ENCODE assay signal across 7 cellular contexts in the genomic region with DNA sequence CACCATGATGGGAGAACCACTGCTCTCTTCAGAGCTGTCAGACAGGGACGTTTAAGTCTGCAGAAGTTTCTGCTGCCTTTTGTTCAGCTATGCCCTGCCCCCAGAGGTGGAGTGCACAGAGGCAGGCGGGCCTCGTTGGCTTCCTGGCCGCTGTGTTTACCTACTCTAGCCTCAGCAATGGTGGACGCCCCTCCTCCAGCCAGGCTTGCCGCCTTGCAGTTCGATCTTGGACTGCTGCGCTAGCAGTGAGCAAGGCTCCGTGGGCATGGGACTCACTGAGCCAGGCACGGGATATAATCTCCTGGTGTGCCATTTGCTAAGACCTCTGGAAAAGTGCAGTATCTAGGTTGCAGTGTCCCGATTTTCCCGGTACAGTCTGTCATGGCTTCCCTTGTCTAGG. TPM values are rescaled to one million over a fixed set of nuclear protein-coding genes. Genes with fewer than 3 reads are reported as not detected.
"Had no signal": no experiment of that assay in that cellular context is flagged by ENCODE, and none has a peak within 500 bp of the region (broad histone marks: within the 10 kb centered on the region; RNA-seq: fewer than 3 reads in every experiment).

No MANE protein-coding gene starts in this region.

RNA-seq across cellular contexts. Expression of gene OR3A2, which starts 43.3 kb away (rescaled TPM):
- total RNA-seq: GM23248, H1, H4, H7, H9, HFFc6 had no signal

RNA-seq across cellular contexts. Expression of gene OR3A1, which starts 44.6 kb away (rescaled TPM):
- total RNA-seq: GM23248, H1, H4, H7, H9, HFFc6 had no signal

RNA-seq across cellular contexts. Expression of gene OR1E1, which starts 55.4 kb away (rescaled TPM):
- total RNA-seq: GM23248, GM23338, H1, H4, H7, H9, HFFc6 had no signal
